10 cellular contexts compared by ENCODE assay signal in the genomic region with DNA sequence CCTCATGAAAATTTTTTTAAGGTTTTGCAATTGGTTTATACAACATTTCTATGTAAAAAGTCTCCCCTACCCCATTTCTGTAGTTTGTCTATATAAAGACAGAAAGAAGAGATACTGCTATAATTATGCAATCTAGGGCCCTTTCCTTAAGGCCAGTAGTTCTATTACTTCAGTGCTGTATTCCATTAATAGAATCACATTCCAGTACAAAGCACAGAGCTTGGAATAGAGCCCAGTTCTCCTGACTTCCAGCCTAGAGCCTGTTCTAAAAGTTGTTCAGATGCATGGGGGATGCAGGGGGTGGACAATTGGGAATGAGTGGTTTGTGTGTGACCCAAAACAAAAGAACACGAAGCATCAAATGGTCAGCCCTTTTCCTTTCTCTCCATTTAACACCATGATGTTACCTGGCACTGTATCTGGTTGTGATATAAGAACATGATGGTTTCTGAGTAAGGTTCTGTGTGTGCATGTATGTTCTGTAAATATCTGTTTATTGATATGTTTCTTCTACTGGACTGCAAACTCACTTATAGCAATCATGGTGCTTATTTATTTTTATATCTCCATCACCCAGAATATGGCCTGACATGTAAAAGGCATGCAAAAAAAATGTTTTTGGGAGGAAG. TPM values are rescaled to one million over a fixed set of nuclear protein-coding genes. Genes with fewer than 3 reads are reported as not detected.
DNase-seq lines count a peak whose midpoint lies in the region; ATAC-seq and TF ChIP-seq lines count a peak whose summit lies in the region.
"Had no signal": no experiment of that assay in that cellular context is flagged by ENCODE, and none has a peak within 500 bp of the region (broad histone marks: within the 10 kb centered on the region; RNA-seq: fewer than 3 reads in every experiment).

No MANE protein-coding gene starts in this region.

- TF ChIP-seq POLR2A in esophagus muscularis mucosa (IDR thresholded peaks at IDR 0.05; ENCODE audit: low read depth) (no peak), tibial nerve (IDR thresholded peaks at IDR 0.05) (no peak)

- DNase-seq in M059J (ENCODE audit: low read depth) (peak; percentile 64), esophagus muscularis mucosa (ENCODE audit: extremely low spot score) (no peak), lung microvascular endothelial cell (ENCODE audit: low read depth in 2 of 2) (peak; percentile 26 to 52), tibial nerve (ENCODE audit: low spot score in 2 of 2) (peak in 1 of 2 donors; percentile 70), NCI-H2227 (lab: John Stamatoyannopoulos, UW; ENCODE audit: unreplicated experiment) (no peak), NCI-H1092 (lab: John Stamatoyannopoulos, UW) (no peak)
- no peak for DNase-seq in activated CD4-positive, alpha-beta T cell treated with anti-CD3 and anti-CD28 coated beads, Interleukin-2, amount 50 U/mL, for 1 hour
- DNase-seq: activated naive CD4-positive, alpha-beta T cell treated with anti-CD3 and anti-CD28 coated beads for 36 hours had no signal

- H3K4me1 ChIP-seq in esophagus muscularis mucosa (peaks cover 16 to 38% (median 34%) of the 10 kb centered on the region in 4 donors), tibial nerve (peaks cover 0 to 25% (median 7%) of the 10 kb centered on the region in 4 donors)

- H3K9me3 ChIP-seq in esophagus muscularis mucosa, result no peaks in the 10 kb centered on the region
- peaks cover 0 to 3% (median 0%) of the 10 kb centered on the region in 4 donors for H3K9me3 ChIP-seq in tibial nerve

- ATAC-seq in GM18907 (IDR thresholded peaks at IDR 0.05; ENCODE audit: unreplicated experiment), result no peak

- intact Hi-C loops in esophagus muscularis mucosa (cut with DNase I), result no loop called here

- whole genome bisulfite sequencing in esophagus muscularis mucosa, result 0% methylated on average over 1 of the region's 1 CpG
- WGBS in tibial nerve, 2 donors, result 8 to 11% methylated on average over 1 of the region's 1 CpG

- peak overlapping the region; percentile 62 to 79 (median 78) for H3K27ac ChIP-seq in esophagus muscularis mucosa (replicated peaks in 1 of 4)
- peak overlapping the region in 3 of 4 donors; percentile 37 to 71 (median 45) for H3K27ac ChIP-seq in tibial nerve
- H3K27ac ChIP-seq: VCaP had no signal

- TF ChIP-seq EP300 in esophagus muscularis mucosa (IDR thresholded peaks at IDR 0.05) (no peak), tibial nerve (IDR thresholded peaks at IDR 0.05) (peak in 1 of 2 donors; percentile 56)

- H3K36me3 ChIP-seq in esophagus muscularis mucosa (no peaks in the 10 kb centered on the region), tibial nerve (no peaks in the 10 kb centered on the region)

- TF ChIP-seq CTCF in esophagus muscularis mucosa (IDR thresholded peaks at IDR 0.05) (no peak), tibial nerve (IDR thresholded peaks at IDR 0.05) (no peak)

- H3K4me3 ChIP-seq in esophagus muscularis mucosa (no peak overlapping the region), tibial nerve (no peak overlapping the region)

- H3K27me3 ChIP-seq in esophagus muscularis mucosa (no peaks in the 10 kb centered on the region), tibial nerve (no peaks in the 10 kb centered on the region)

RNA-seq across cellular contexts. Expression of a gene that starts 8.2 kb away (rescaled TPM):
- total RNA-seq in M059J (2014; rRNA removed; shearing (Covaris generic)), result 26.7 and 27.9 TPM in 2 replicates
- total RNA-seq in esophagus muscularis mucosa (10 to 100 TPM; 37.9 to 76.5 (median 49.4) TPM), lung microvascular endothelial cell (9.4 and 13.3 TPM in 2 replicates), tibial nerve (10 to 100 TPM; 37.7 to 61.5 (median 44.6) TPM)

Comparison
In these comparisons a context has a peak if more than half of its experiments do, and no peak if none do; other contexts are left out.
1. DNase-seq: peak in M059J (single experiment) and lung microvascular endothelial cell (2 of 2); none in esophagus muscularis mucosa (single experiment), activated CD4-positive, alpha-beta T cell treated with anti-CD3 and anti-CD28 coated beads, Interleukin-2, amount 50 U/mL, for 1 hour (single experiment), NCI-H2227 (single experiment) and NCI-H1092 (single experiment).